Comparison of ENCODE assay signal across 7 cellular contexts in the genomic region with DNA sequence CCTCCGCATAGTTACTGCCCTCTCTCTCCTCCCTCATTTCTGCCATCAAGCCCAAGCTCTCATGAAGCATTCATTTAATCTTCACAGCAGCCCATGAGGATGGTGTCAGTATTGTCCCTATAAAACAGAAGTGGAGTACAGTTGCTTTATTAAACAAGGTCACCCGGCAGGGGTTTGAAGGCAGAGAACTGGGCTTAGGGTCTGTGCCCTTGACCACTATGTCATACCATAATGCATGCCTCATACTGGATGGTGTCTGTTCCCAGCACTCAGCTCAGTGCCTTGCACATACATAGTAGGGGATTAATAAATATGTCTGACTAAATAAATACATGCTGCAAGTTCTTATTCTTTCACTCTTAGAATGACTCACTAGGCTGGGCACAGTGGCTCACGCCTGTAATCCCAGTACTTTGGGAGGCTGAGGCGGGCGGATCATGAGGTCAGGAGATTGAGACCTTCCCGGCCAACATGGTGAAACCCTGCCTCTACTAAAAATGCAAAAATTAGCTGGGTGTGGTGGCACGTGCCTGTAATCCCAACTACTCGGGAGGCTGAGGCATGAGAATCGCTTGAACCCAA. TPM values are rescaled to one million over a fixed set of nuclear protein-coding genes. Genes with fewer than 3 reads are reported as not detected.
A peak's percentile ranks its signal among the peaks of the same experiment; 100 is the strongest.
DNase-seq lines count a peak whose midpoint lies in the region; ATAC-seq, FAIRE-seq and TF ChIP-seq lines count a peak whose summit lies in the region.
"Not testable (repeated sequence)": the region's sequence is repeated elsewhere in the genome, so short reads cannot be mapped to it uniquely, and the experiment has no call there.

No MANE protein-coding gene starts in this region.

- FAIRE-seq in RCC 7860 (lab: Jason Lieb, UNC), result peak; percentile 56

- BruUV-seq in HCT116 (replicated peaks; lab: Mats Ljungman, UMichigan), result TSS peak; percentile 86

- not testable (repeated sequence) for H3K36me3 Mint-ChIP-seq in activated naive CD4-positive, alpha-beta T cell treated with anti-CD3 and anti-CD28 coated beads, Interleukin-2, amount 50 U/mL, for 72 hours; neural crest cell (ENCODE audit: low read depth)

- H3K4me2 ChIP-seq in HCT116 (ENCODE audit: low read length), result peak overlapping the region; percentile 91

- RAD21 ChIA-PET in HCT116 (lab: Charles Lee; ENCODE audit: low non-redundant PET in 1 of 2, low total read pairs in 2 of 2, uncharacterized antibody in 2 of 2, unreplicated experiment in 2 of 2), result interaction anchor here in 1 of 2 experiments (1.3 kb wide), 1 partner anchor 19 kb away, joined by 5 read pairs; no protein-coding TSS in a partner anchor

- peak overlapping the region; percentile 88 for H2AFZ ChIP-seq in HCT116 (ENCODE audit: low read depth, low read length, poor library complexity, severe bottlenecking)

- peaks cover 40 to 55% of the 10 kb centered on the region in 2 experiments for H3K4me1 ChIP-seq in HCT116 (ENCODE audit: control insufficient read depth in 1 of 2, insufficient read depth in 2 of 2, low read length in 2 of 2)

- not testable (repeated sequence) for TF ChIP-seq CTCF in HCT116 (IDR thresholded peaks at IDR 0.05 in 2 of 3, conservative IDR thresholded peaks at IDR 0.05 in 1 of 3; ENCODE audit: borderline replicate concordance in 1 of 3, insufficient read depth in 1 of 3, low read depth in 2 of 3, low read length in 2 of 3); fibroblast of villous mesenchyme (IDR thresholded peaks at IDR 0.05; ENCODE audit: insufficient read depth, low read depth, low read length); neural crest cell (conservative IDR thresholded peaks at IDR 0.05)

- POLR2A ChIA-PET in HCT116 (lab: Charles Lee), result interaction anchor here (0.5 to 3.9 kb wide), 7 partner anchors 8 to 177 kb away, joined by 3 to 38 read pairs (median 3); a partner anchor contains a TSS

- H3K4me1 Mint-ChIP-seq in neural crest cell, result peaks cover 25% of the 10 kb centered on the region

- DNase-seq in HCT116 (ENCODE audit: low read depth, low spot score); neural crest cell (ENCODE audit: low read depth, low spot score): not testable (repeated sequence)
- DNase-seq in RCC 7860 (ENCODE audit: low spot score) (peak; percentile 80), fibroblast of villous mesenchyme (ENCODE audit: low read depth) (peak; percentile 82)
- DNase-seq in activated naive CD4-positive, alpha-beta T cell treated with anti-CD3 and anti-CD28 coated beads, Interleukin-2, amount 50 U/mL, for 72 hours (ENCODE audit: low spot score in 2 of 2), result peak; percentile 51 to 79

- peak overlapping the region; percentile 77 for H3K27ac ChIP-seq in HCT116 (ENCODE audit: low read depth, low read length)

- not testable (repeated sequence) for H3K79me2 ChIP-seq in HCT116 (ENCODE audit: insufficient read depth, low read length)

- peak overlapping the region; percentile 62 for H3K9ac ChIP-seq in HCT116 (ENCODE audit: low read length)

- not testable (repeated sequence) for H3K36me3 ChIP-seq in HCT116 (ENCODE audit: control insufficient read depth in 1 of 2, insufficient read depth in 2 of 2, low read length in 2 of 2)

- not testable (repeated sequence) for H3K9me2 ChIP-seq in HCT116 (ENCODE audit: insufficient read depth)

- H3K27me3 ChIP-seq in HCT116 (ENCODE audit: insufficient read depth, low read length), result not testable (repeated sequence)

- H3K4me3 ChIP-seq in HCT116 (replicated peaks in 1 of 2; ENCODE audit: low read depth in 1 of 2, low read length in 2 of 2) (peak overlapping the region; percentile 32 to 55), fibroblast of villous mesenchyme (ENCODE audit: low read depth, low read length) (peak overlapping the region; percentile 29)

- TF ChIP-seq POLR2A in HCT116 (IDR thresholded peaks at IDR 0.05; ENCODE audit: borderline replicate concordance, extremely low read depth, insufficient read depth, insufficient read length), result peak; percentile 2

- H3K9me3 Mint-ChIP-seq in activated naive CD4-positive, alpha-beta T cell treated with anti-CD3 and anti-CD28 coated beads, Interleukin-2, amount 50 U/mL, for 72 hours; neural crest cell: not testable (repeated sequence)

- intact Hi-C loops in HCT116 (cut with micrococcal nuclease), result loop anchor here (1.0 kb wide), 1 partner anchor 19 kb away; a partner anchor contains a TSS

- not testable (repeated sequence) for TF ChIP-seq RAD21 in HCT116 (IDR thresholded peaks at IDR 0.05; ENCODE audit: low read depth)

- peak overlapping the region; percentile 95 to 98 for H3K27ac Mint-ChIP-seq in activated naive CD4-positive, alpha-beta T cell treated with anti-CD3 and anti-CD28 coated beads, Interleukin-2, amount 50 U/mL, for 72 hours
- peak overlapping the region; percentile 45 for H3K27ac Mint-ChIP-seq in neural crest cell (ENCODE audit: unreplicated experiment)

- H3K9me3 ChIP-seq in HCT116 (ENCODE audit: control insufficient read depth in 1 of 2, insufficient read depth in 1 of 2, low read depth in 1 of 2, low read length in 2 of 2), result not testable (repeated sequence)

- peak overlapping the region; percentile 35 for H3K4me3 Mint-ChIP-seq in neural crest cell

- not testable (repeated sequence) for H4K20me1 ChIP-seq in HCT116 (ENCODE audit: insufficient read depth)

- ATAC-seq in GM18867 (IDR thresholded peaks at IDR 0.05; ENCODE audit: unreplicated experiment) (peak; percentile 36), HCT116 (peak; percentile 57), HG03442 (IDR thresholded peaks at IDR 0.05; ENCODE audit: unreplicated experiment) (peak; percentile 38)
- ATAC-seq in activated naive CD4-positive, alpha-beta T cell treated with anti-CD3 and anti-CD28 coated beads, Interleukin-2, amount 50 U/mL, for 72 hours, result peak; percentile 59 to 68

- not testable (repeated sequence) for H3K27me3 Mint-ChIP-seq in neural crest cell (ENCODE audit: low read depth)

- CTCF ChIA-PET in HCT116 (lab: Charles Lee), result interaction anchor here (1.0 to 1.2 kb wide), 2 partner anchors 12 to 148 kb away, joined by 3 to 4 read pairs; no protein-coding TSS in a partner anchor

RNA-seq across cellular contexts. Expression of a gene that starts 12.8 kb away (rescaled TPM):
- total RNA-seq in HCT116 (2021; ENCODE audit: unreplicated experiment) (26.4 TPM), fibroblast of villous mesenchyme (9.7 and 11.2 TPM in 2 replicates), neural crest cell (34.7 and 35.7 TPM in 2 replicates)
- polyA plus RNA-seq in HCT116 (2012), result 18.0 and 18.9 TPM in 2 replicates
- 10 to 100 TPM; 22.7 to 34.7 TPM for total RNA-seq in activated naive CD4-positive, alpha-beta T cell treated with anti-CD3 and anti-CD28 coated beads, Interleukin-2, amount 50 U/mL, for 72 hours

RNA-seq across cellular contexts. Expression of a gene that starts 19.6 kb away (rescaled TPM):
- total RNA-seq in HCT116 (2021; ENCODE audit: unreplicated experiment) (175 TPM), fibroblast of villous mesenchyme (170 and 225 TPM in 2 replicates), neural crest cell (200 and 201 TPM in 2 replicates)
- polyA plus RNA-seq in HCT116 (2012), result 103 and 124 TPM in 2 replicates
- 100 to 1,000 TPM; 111 to 129 TPM for total RNA-seq in activated naive CD4-positive, alpha-beta T cell treated with anti-CD3 and anti-CD28 coated beads, Interleukin-2, amount 50 U/mL, for 72 hours
